27 cellular contexts compared by ENCODE assay signal in the genomic region with DNA sequence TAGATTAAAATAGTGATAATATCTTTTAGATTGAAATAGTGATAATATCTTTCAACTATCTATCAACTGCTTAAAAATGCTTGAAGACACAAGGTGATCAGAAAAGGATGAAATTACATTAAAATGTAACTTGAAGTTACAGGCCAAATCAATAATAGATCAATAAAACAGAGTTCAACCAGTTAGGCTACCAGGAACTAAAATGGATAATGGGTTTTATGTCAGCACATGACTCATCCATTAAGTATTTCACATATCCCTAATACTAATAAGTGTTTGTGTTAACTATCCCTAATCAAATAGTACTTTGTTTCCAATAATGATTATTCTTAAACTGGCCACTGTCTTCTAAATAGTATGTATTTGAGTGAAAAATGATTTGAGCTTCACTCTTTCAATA. TPM values are rescaled to one million over a fixed set of nuclear protein-coding genes. Genes with fewer than 3 reads are reported as not detected.
DNase-seq lines count a peak whose midpoint lies in the region; FAIRE-seq and TF ChIP-seq lines count a peak whose summit lies in the region.
"Had no signal": no experiment of that assay in that cellular context is flagged by ENCODE, and none has a peak within 500 bp of the region (broad histone marks: within the 10 kb centered on the region; RNA-seq: fewer than 3 reads in every experiment).

No MANE protein-coding gene starts in this region.

- TF ChIP-seq CTCF in bronchial epithelial cell (IDR thresholded peaks at IDR 0.05; ENCODE audit: insufficient read depth, low read length, severe bottlenecking) (no peak), progenitor cell of endocrine pancreas (IDR thresholded peaks at IDR 0.05; ENCODE audit: unreplicated experiment) (no peak), esophagus muscularis mucosa (IDR thresholded peaks at IDR 0.05) (no peak)

- no peaks in the 10 kb centered on the region for H3K36me3 Mint-ChIP-seq in progenitor cell of endocrine pancreas (ENCODE audit: insufficient read depth)
- H3K36me3 Mint-ChIP-seq: CD14-positive monocyte; CD8-positive, alpha-beta memory T cell had no signal

- H3K4me1 ChIP-seq in esophagus muscularis mucosa = peaks cover 0 to 11% (median 3%) of the 10 kb centered on the region in 4 donors
- H3K4me1 ChIP-seq: BE2C had no signal

- FAIRE-seq in bronchial epithelial cell (lab: Jason Lieb, UNC) = no peak
- FAIRE-seq: A204.1, GM12891, H1 had no signal

- H3K9me3 Mint-ChIP-seq in progenitor cell of endocrine pancreas (ENCODE audit: low read depth) = peaks cover 6% of the 10 kb centered on the region
- H3K9me3 Mint-ChIP-seq: CD4-positive, alpha-beta T cell had no signal

- intact Hi-C loops in esophagus muscularis mucosa (cut with DNase I) = no loop called here

- H3K9me3 ChIP-seq in esophagus muscularis mucosa = no peaks in the 10 kb centered on the region
- H3K9me3 ChIP-seq: BE2C; BLaER1 treated with 17β-estradiol and CSF1 and Interleukin-3, amounts not matched to agents 10 nM and 100 nM had no signal

- peak; percentile 16 for DNase-seq in DMS53 treated with DMSO at 0.1 percent for 48 hours (lab: John Stamatoyannopoulos, UW; ENCODE audit: unreplicated experiment)
- DNase-seq in DMS53 (lab: John Stamatoyannopoulos, UW) = no peak
- DNase-seq in bronchial epithelial cell (ENCODE audit: low read depth) = peak; percentile 5
- no peak for DNase-seq in progenitor cell of endocrine pancreas (ENCODE audit: low spot score, unreplicated experiment)
- DNase-seq in esophagus muscularis mucosa (ENCODE audit: extremely low spot score) = no peak
- DNase-seq in DMS 273 treated with DMSO at 0.1 percent for 48 hours (lab: John Stamatoyannopoulos, UW) = no peak
- DNase-seq in NCI-H748 treated with DMSO at 0.1 percent for 48 hours (lab: John Stamatoyannopoulos, UW) = no peak
- DNase-seq in stimulated activated naive CD4-positive, alpha-beta T cell (lab: John Stamatoyannopoulos, UW) = no peak
- DNase-seq: ACHN; AML-193; BE2C; CD4-positive, alpha-beta T cell; CD8-positive, alpha-beta memory T cell; DMS153; DMS79 treated with DMSO at 0.1 percent for 48 hours; GF-D8; H7; HCEC 1CT had no signal

- peak overlapping the region; percentile 68 for H3K27ac Mint-ChIP-seq in progenitor cell of endocrine pancreas
- H3K27ac Mint-ChIP-seq: CD14-positive monocyte; CD4-positive, alpha-beta T cell; CD8-positive, alpha-beta memory T cell had no signal

- TF ChIP-seq EP300 in esophagus muscularis mucosa (IDR thresholded peaks at IDR 0.05) = no peak

- H3K4me1 Mint-ChIP-seq in progenitor cell of endocrine pancreas (ENCODE audit: low read depth) = peaks cover 7% of the 10 kb centered on the region
- H3K4me1 Mint-ChIP-seq: CD8-positive, alpha-beta memory T cell had no signal

- H3K4me3 Mint-ChIP-seq in progenitor cell of endocrine pancreas (ENCODE audit: low read depth) = no peak overlapping the region
- H3K4me3 Mint-ChIP-seq: CD14-positive monocyte; CD4-positive, alpha-beta T cell; CD8-positive, alpha-beta memory T cell had no signal

- no peak overlapping the region for H3K4me3 ChIP-seq in bronchial epithelial cell (ENCODE audit: low read depth, low read length)
- no peak overlapping the region for H3K4me3 ChIP-seq in esophagus muscularis mucosa
- H3K4me3 ChIP-seq: BLaER1 treated with 17β-estradiol and CSF1 and Interleukin-3, amounts not matched to agents 10 nM and 100 nM; GM23248 had no signal

- TF ChIP-seq POLR2A in esophagus muscularis mucosa (IDR thresholded peaks at IDR 0.05; ENCODE audit: low read depth) = no peak

- H3K27ac ChIP-seq in esophagus muscularis mucosa (replicated peaks in 1 of 4) = no peak overlapping the region
- H3K27ac ChIP-seq: 22Rv1; BLaER1 treated with 17β-estradiol and CSF1 and Interleukin-3, amounts not matched to agents 10 nM and 100 nM; GM23248 had no signal

- H3K27me3 ChIP-seq in bronchial epithelial cell (ENCODE audit: control insufficient read depth, insufficient read depth, low read length) (no peaks in the 10 kb centered on the region), esophagus muscularis mucosa (no peaks in the 10 kb centered on the region)
- H3K27me3 ChIP-seq: BE2C; BLaER1 treated with 17β-estradiol and CSF1 and Interleukin-3, amounts not matched to agents 10 nM and 100 nM had no signal

- H3K27me3 Mint-ChIP-seq in progenitor cell of endocrine pancreas = peaks cover 8% of the 10 kb centered on the region

- no peaks in the 10 kb centered on the region for H3K36me3 ChIP-seq in bronchial epithelial cell (ENCODE audit: control insufficient read depth, insufficient read depth, low read length)
- no peaks in the 10 kb centered on the region for H3K36me3 ChIP-seq in esophagus muscularis mucosa
- H3K36me3 ChIP-seq: BE2C; BLaER1 treated with 17β-estradiol and CSF1 and Interleukin-3, amounts not matched to agents 10 nM and 100 nM had no signal

RNA-seq across cellular contexts. Expression of gene CERKL, which starts 33.7 kb away (rescaled TPM):
- not detected in 2 replicates for total RNA-seq in bronchial epithelial cell
- total RNA-seq in progenitor cell of endocrine pancreas = 2.6 and 2.9 TPM in 2 replicates
- total RNA-seq in esophagus muscularis mucosa = under 1 TPM in 2 of 4 donors, not detected in 2; 0.17 to 0.19 TPM
- total RNA-seq: CD4-positive, alpha-beta T cell; CD8-positive, alpha-beta memory T cell; G401; GM23248; H1 had no signal

RNA-seq across cellular contexts. Expression of gene NEUROD1, which starts 57.2 kb away (rescaled TPM):
- total RNA-seq in bronchial epithelial cell (not detected in 2 replicates), progenitor cell of endocrine pancreas (28.6 and 33.3 TPM in 2 replicates), esophagus muscularis mucosa (not detected)
- total RNA-seq: CD4-positive, alpha-beta T cell; CD8-positive, alpha-beta memory T cell; Daoy; G401; GM23248; H1; H7 had no signal

Comparison
In these comparisons a context has a peak if more than half of its experiments do, and no peak if none do; other contexts are left out.
1. DNase-seq: peak in DMS53 treated with DMSO at 0.1 percent for 48 hours (single experiment) and bronchial epithelial cell (single experiment); none in DMS53 (single experiment), progenitor cell of endocrine pancreas (single experiment), esophagus muscularis mucosa (single experiment), DMS 273 treated with DMSO at 0.1 percent for 48 hours (single experiment), NCI-H748 treated with DMSO at 0.1 percent for 48 hours (single experiment) and stimulated activated naive CD4-positive, alpha-beta T cell (0 of 6).
2. RNA of gene NEUROD1, which starts 57.2 kb away (total RNA-seq): 28.6 to 33.3 TPM in progenitor cell of endocrine pancreas; not detected in bronchial epithelial cell and not detected in esophagus muscularis mucosa; every median in the first group is over 10 times any median in the second.